8 cellular contexts compared by ENCODE assay signal in genomic region chr3:195900426-195901355, GRCh38. TPM values are rescaled to one million over a fixed set of nuclear protein-coding genes. Genes with fewer than 3 reads are reported as not detected.
DNase-seq lines count a peak whose midpoint lies in the region; ATAC-seq and TF ChIP-seq lines count a peak whose summit lies in the region.

No MANE protein-coding gene starts in this region.

- ATAC-seq in GM18498 (IDR thresholded peaks at IDR 0.05; ENCODE audit: unreplicated experiment) (peak; percentile 56), HG02759 (IDR thresholded peaks at IDR 0.05; ENCODE audit: unreplicated experiment) (peak; percentile 52), SK-N-SH treated with all-trans-retinoic acid at 6 μM for 48 hours (peak; percentile 45)

- TF ChIP-seq CTCF in A673 (conservative IDR thresholded peaks at IDR 0.05; ENCODE audit: low read depth, low read length): no peak

- POLR2A ChIA-PET in A673 (lab: Charles Lee; ENCODE audit: low non-redundant PET): no interaction called here

- BruUV-seq in A673 (replicated peaks; lab: Mats Ljungman, UMichigan): no TSS peak

- H3K36me3 ChIP-seq in muscle layer of duodenum (ENCODE audit: control insufficient read depth in 1 of 2, insufficient read depth in 2 of 2, low read length in 2 of 2) (no peaks in the 10 kb centered on the region), A673 (ENCODE audit: insufficient read depth, low read length, poor library complexity, severe bottlenecking) (no peaks in the 10 kb centered on the region)

- CTCF ChIA-PET in A673 (lab: Charles Lee): no interaction called here

- intact Hi-C loops in A673 (cut with micrococcal nuclease; ENCODE audit: unreplicated experiment): no loop called here

- H3K4me3 ChIP-seq in muscle layer of duodenum (ENCODE audit: low read depth in 1 of 2, low read length in 2 of 2) (no peak overlapping the region), A673 (ENCODE audit: low read depth, low read length, poor library complexity, severe bottlenecking) (no peak overlapping the region)

- in situ Hi-C loops in G401 (cut with HindIII; ENCODE audit: low sequenced_read_pairs): no loop called here

- H3K27ac ChIP-seq in muscle layer of duodenum (ENCODE audit: low read length) (peak overlapping the region; percentile 43), A673 (ENCODE audit: low read depth, low read length, poor library complexity, severe bottlenecking) (no peak overlapping the region)

- H3K27me3 ChIP-seq in muscle layer of duodenum (ENCODE audit: low read depth, low read length) (no peaks in the 10 kb centered on the region), A673 (replicated peaks; ENCODE audit: insufficient read depth, low read depth, low read length, poor library complexity) (no peaks in the 10 kb centered on the region)

- no peaks in the 10 kb centered on the region for H3K9me3 ChIP-seq in muscle layer of duodenum (ENCODE audit: control insufficient read depth in 1 of 2, low read length in 2 of 2)
- no peaks in the 10 kb centered on the region for H3K9me3 ChIP-seq in A673 (ENCODE audit: low read depth, low read length, poor library complexity, severe bottlenecking)

- DNase-seq in cerebellar cortex (ENCODE audit: low spot score) (peak; percentile 46), amniotic stem cell (lab: John Stamatoyannopoulos, UW) (no peak), A673 (ENCODE audit: low spot score) (no peak), G401 (ENCODE audit: low spot score) (no peak)

- peaks cover 11 to 27% of the 10 kb centered on the region in 2 donors for H3K4me1 ChIP-seq in muscle layer of duodenum (ENCODE audit: control insufficient read depth in 1 of 2, insufficient read depth in 2 of 2, low read length in 2 of 2)
- peaks cover 14% of the 10 kb centered on the region for H3K4me1 ChIP-seq in A673 (ENCODE audit: insufficient read depth, low read length, poor library complexity, severe bottlenecking)

TF ChIP-seq in SK-N-SH treated with all-trans-retinoic acid at 6 μM for 48 hours, 23 proteins besides CTCF, POLR2A, EP300 and RAD21:
- TF ChIP-seq ZNF70 (CRISPR knock-in tag; IDR thresholded peaks at IDR 0.05): no peak
TF ChIP-seq in SK-N-SH treated with all-trans-retinoic acid at 6 μM for 48 hours: peak in this region for 0.

RNA-seq across cellular contexts. Expression of gene TNK2, which starts 7.7 kb away (rescaled TPM):
- 18.2 and 24.4 TPM in 2 replicates for total RNA-seq in A673 (2021)
- total RNA-seq in G401 (2014; rRNA removed; shearing (Covaris generic)): 45.2 and 51.8 TPM in 2 replicates
